ENCODE assay signal across 1 cellular context in the genomic region with DNA sequence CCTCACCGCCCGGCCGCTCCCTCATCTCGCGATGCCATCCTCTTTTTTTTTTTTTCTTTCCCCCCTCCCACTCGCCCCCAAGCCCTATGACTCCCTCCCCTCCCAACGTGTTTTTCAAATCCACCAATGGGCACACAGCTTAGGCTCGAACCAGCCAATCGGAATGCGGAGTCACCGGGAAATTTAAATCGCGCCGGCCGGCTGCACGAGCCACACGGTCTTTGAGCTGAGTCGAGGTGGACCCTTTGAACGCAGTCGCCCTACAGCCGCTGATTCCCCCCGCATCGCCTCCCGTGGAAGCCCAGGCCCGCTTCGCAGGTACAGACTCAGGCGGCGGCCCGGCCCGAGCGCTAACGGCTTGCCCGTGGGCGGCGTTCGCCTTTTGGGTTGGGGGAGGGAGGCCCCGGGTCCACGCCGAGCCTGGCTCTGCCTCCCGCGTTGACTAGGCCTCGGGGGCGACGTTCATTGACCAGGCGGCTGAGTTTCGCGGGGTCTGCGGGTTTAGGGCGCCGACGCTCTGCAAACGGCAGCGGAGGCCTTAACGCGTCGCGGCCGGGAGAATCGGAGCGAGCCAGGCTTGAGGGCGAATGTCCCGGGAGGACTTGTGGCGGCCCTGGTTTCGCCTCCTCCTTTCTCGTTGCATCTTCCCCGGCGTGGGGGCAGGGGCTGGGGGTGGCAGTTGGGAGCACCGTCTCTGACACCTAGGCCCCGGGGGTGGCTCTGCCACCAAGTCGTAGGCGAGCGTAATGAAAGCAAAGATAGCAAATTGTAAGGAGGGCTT.
TF ChIP-seq lines count a peak whose summit lies in the region.

KPNA2 (plus strand) TSS at position 213 of the 781 bp plus-strand sequence. CDS start 1,398 bp downstream, outside the sequence.

TF ChIP-seq in WTC11, 78 proteins besides CTCF, POLR2A, EP300 and RAD21 (continued from another document):
- TF ChIP-seq HMGXB4 (CRISPR knock-in tag; IDR thresholded peaks at IDR 0.05), result peak; percentile 82
- peak; percentile 31; the same call in 1 of the 2 replicates for TF ChIP-seq ZNF317 (CRISPR knock-in tag; IDR thresholded peaks at IDR 0.05; ENCODE audit: borderline replicate concordance, low read depth)
- no peak; the same call in 1 of the 2 replicates for TF ChIP-seq USF2 (CRISPR knock-in tag; IDR thresholded peaks at IDR 0.05)
- no peak for TF ChIP-seq NR2C2 (CRISPR knock-in tag; IDR thresholded peaks at IDR 0.05)
TF ChIP-seq in WTC11: peak in this region for 33.
